In the genomic region with DNA sequence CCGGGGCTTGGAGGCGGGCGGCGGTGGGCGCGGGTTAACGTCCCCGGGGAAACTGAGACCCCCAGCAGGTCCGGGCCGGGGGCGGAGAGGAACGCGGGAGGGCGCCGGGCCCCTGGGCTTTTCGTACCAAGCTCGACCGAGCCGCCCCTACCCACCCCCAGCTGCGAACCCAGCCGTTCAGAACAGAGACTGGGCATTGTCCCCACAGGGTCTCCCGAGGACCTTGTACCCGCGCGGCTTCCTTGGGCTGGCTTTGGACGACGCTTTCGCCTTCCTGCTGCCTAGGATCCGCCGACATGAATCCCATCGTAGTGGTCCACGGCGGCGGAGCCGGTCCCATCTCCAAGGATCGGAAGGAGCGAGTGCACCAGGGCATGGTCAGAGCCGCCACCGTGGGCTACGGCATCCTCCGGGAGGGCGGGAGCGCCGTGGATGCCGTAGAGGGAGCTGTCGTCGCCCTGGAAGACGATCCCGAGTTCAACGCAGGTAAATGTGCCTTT, we compare ENCODE assay signal across 8 cellular contexts. TPM values are rescaled to one million over a fixed set of nuclear protein-coding genes. Genes with fewer than 3 reads are reported as not detected.
DNase-seq lines count a peak whose midpoint lies in the region; ATAC-seq and TF ChIP-seq lines count a peak whose summit lies in the region.

No MANE protein-coding gene starts in this region.

- H3K4me1 ChIP-seq in colonic mucosa = no peaks in the 10 kb centered on the region
- H3K4me1 ChIP-seq in lung (ENCODE audit: control insufficient read depth in 2 of 2, insufficient read depth in 2 of 2, low read length in 2 of 2) = peaks cover 0 to 3% of the 10 kb centered on the region in 2 donors
- no peaks in the 10 kb centered on the region for H3K4me1 ChIP-seq in testis

- H3K27ac ChIP-seq in RWPE1 (no peak overlapping the region), colonic mucosa (peak overlapping the region; percentile 13), lung (ENCODE audit: low read depth in 1 of 2, low read length in 1 of 2) (peak overlapping the region in 1 of 2 donors; percentile 23), testis (peak overlapping the region; percentile 43 to 77)

- TF ChIP-seq CTCF in RWPE1 (conservative IDR thresholded peaks at IDR 0.05; ENCODE audit: low read depth) (no peak), colonic mucosa (IDR thresholded peaks at IDR 0.05) (no peak), lung (IDR thresholded peaks at IDR 0.05; ENCODE audit: control extremely low read depth, extremely low read depth) (no peak), testis (IDR thresholded peaks at IDR 0.05) (no peak)

- DNase-seq in AG20443 (ENCODE audit: low spot score) (peak; percentile 40), RWPE1 (ENCODE audit: low spot score) (peak; percentile 14), colonic mucosa (peak; percentile 49), lung (ENCODE audit: low spot score) (no peak), testis (peak; percentile 43), NCI-H1436 treated with DMSO at 0.1 percent for 48 hours (lab: John Stamatoyannopoulos, UW) (no peak), mesenteric fat pad (ENCODE audit: low spot score) (no peak)

- H3K4me3 ChIP-seq in colonic mucosa (peak overlapping the region; percentile 95), lung (peak overlapping the region; percentile 36), testis (peak overlapping the region; percentile 68 to 78)

- CTCF ChIA-PET in RWPE1 (lab: Yijun Ruan, JAX) = interaction anchor here (0.6 to 1.0 kb wide), 4 partner anchors 27 to 63 kb away, joined by 3 to 4 read pairs (median 3); no protein-coding TSS in a partner anchor

- H3K36me3 ChIP-seq in colonic mucosa = no peaks in the 10 kb centered on the region
- no peaks in the 10 kb centered on the region for H3K36me3 ChIP-seq in lung (ENCODE audit: control insufficient read depth in 2 of 2, insufficient read depth in 2 of 2, low read length in 2 of 2)
- H3K36me3 ChIP-seq in testis (ENCODE audit: low read depth, missing control alignments) = no peaks in the 10 kb centered on the region

- TF ChIP-seq POLR2A in testis (IDR thresholded peaks at IDR 0.05) = no peak

- H3K9me3 ChIP-seq in colonic mucosa = no peaks in the 10 kb centered on the region
- no peaks in the 10 kb centered on the region for H3K9me3 ChIP-seq in lung (ENCODE audit: control insufficient read depth in 2 of 2, insufficient read depth in 1 of 2, low read length in 1 of 2)
- H3K9me3 ChIP-seq in testis = no peaks in the 10 kb centered on the region

- ATAC-seq in GM21381 (IDR thresholded peaks at IDR 0.05; ENCODE audit: unreplicated experiment) (peak; percentile 31), lung (ENCODE audit: insufficient read depth, low FRiP score) (peak; percentile 27)

- 0 to 1% methylated on average over 50 of the region's 50 CpGs for WGBS in lung, 2 donors
- 0 to 1% methylated on average over 7 to 50 of the region's 50 CpGs for WGBS in testis, 2 donors

- intact Hi-C loops in colonic mucosa (cut with DNase I) (no loop called here), testis (cut with DNase I; ENCODE audit: low total_unique reads) (no loop called here)

- peak overlapping the region; percentile 68 to 73 for H3K9ac ChIP-seq in colonic mucosa (ENCODE audit: low read depth in 2 of 2, low read length in 2 of 2)

- POLR2A ChIA-PET in RWPE1 (lab: Yijun Ruan, JAX; ENCODE audit: low non-redundant PET) = no interaction called here

- H3K27me3 ChIP-seq in colonic mucosa (no peaks in the 10 kb centered on the region), lung (ENCODE audit: control insufficient read depth, insufficient read depth) (no peaks in the 10 kb centered on the region), testis (no peaks in the 10 kb centered on the region)

RNA-seq across cellular contexts. Expression of a gene that starts 0.5 kb away (rescaled TPM):
- 10 to 100 TPM; 32.5 to 71.7 TPM for total RNA-seq in colonic mucosa
- total RNA-seq in lung = 10 to 100 TPM in 1 of 2 donors, 1 to 10 TPM in 1; 6.3 to 36.1 TPM
- 10 to 100 TPM; 21.9 to 34.5 TPM for polyA plus RNA-seq in lung
- total RNA-seq in testis = 100 to 1,000 TPM; 101 to 119 TPM
- 295 TPM for polyA plus RNA-seq in testis (ENCODE audit: insufficient read depth, low read depth, low replicate concordance)
- total RNA-seq in mesenteric fat pad = 22.6 TPM

RNA-seq across cellular contexts. Expression of a gene that starts 38.9 kb away (rescaled TPM):
- total RNA-seq in colonic mucosa = not detected
- total RNA-seq in lung = not detected
- polyA plus RNA-seq in lung = not detected
- 1 to 10 TPM in 1 of 2 donors, not detected in 1; 1.4 TPM for total RNA-seq in testis
- polyA plus RNA-seq in testis (ENCODE audit: insufficient read depth, low read depth, low replicate concordance) = 48.9 TPM
- total RNA-seq in mesenteric fat pad = not detected

Comparison
In these comparisons a context has a peak if more than half of its experiments do, and no peak if none do; other contexts are left out.
1. DNase-seq: peak in AG20443 (single experiment), RWPE1 (single experiment), colonic mucosa (single experiment) and testis (single experiment); none in lung (single experiment), NCI-H1436 treated with DMSO at 0.1 percent for 48 hours (single experiment) and mesenteric fat pad (single experiment).
2. H3K4me3 ChIP-seq: peak in every context shown above with its lines; median percentile 95 in colonic mucosa; 73 in testis; 36 in lung.